In genomic region chr10:35636942-35637341, GRCh38 we compare ENCODE assay signal across 20 cellular contexts. TPM values are rescaled to one million over a fixed set of nuclear protein-coding genes. Genes with fewer than 3 reads are reported as not detected.
DNase-seq lines count a peak whose midpoint lies in the region; ATAC-seq and TF ChIP-seq lines count a peak whose summit lies in the region.
"Had no signal": no experiment of that assay in that cellular context is flagged by ENCODE, and none has a peak within 500 bp of the region (broad histone marks: within the 10 kb centered on the region; RNA-seq: fewer than 3 reads in every experiment).

No MANE protein-coding gene starts in this region.

- 0 out of 2 replicates have a peak, but pooled peaks cover 5% of the 10 kb centered on the region for H3F3A ChIP-seq in GM23338 (replicated peaks; ENCODE audit: low read depth)
- no peaks in the 10 kb centered on the region for H3F3A ChIP-seq in smooth muscle cell (ENCODE audit: low read depth)

- H3K9ac ChIP-seq in iPS-20b (ENCODE audit: low read depth, low read length) (peak overlapping the region; percentile 37; the same call in 1 of the 2 replicates), smooth muscle cell (ENCODE audit: low read depth) (no peak overlapping the region)

- H3K27ac ChIP-seq in GM23338 (ENCODE audit: low read depth) (no peak overlapping the region), iPS-20b (ENCODE audit: low read length) (no peak overlapping the region), smooth muscle cell (ENCODE audit: low read depth) (no peak overlapping the region), upper lobe of right lung (no peak overlapping the region)
- H3K27ac ChIP-seq: foreskin keratinocyte, suprapubic skin had no signal

- DNase-seq in GM23338 (ENCODE audit: low spot score) (no peak), WTC11 (ENCODE audit: low spot score) (no peak), smooth muscle cell (lab: John Stamatoyannopoulos, UW; ENCODE audit: unreplicated experiment) (no peak), DMS53 (lab: John Stamatoyannopoulos, UW) (no peak), upper lobe of right lung (no peak)
- DNase-seq: activated effector memory CD4-positive, alpha-beta T cell treated with Interleukin-2 at 50 U/mL for 16 hours; amniotic stem cell; foreskin keratinocyte; left ventricle myocardium superior; naive B cell; NCI-H1105 treated with DMSO at 0.1 percent for 48 hours; NCI-H2107; stimulated activated CD4-positive, alpha-beta T cell treated with anti-CD3 and anti-CD28 coated beads, Interleukin-2, amount 100 ng/mL, for 48 hours; T-helper 9 cell had no signal

- H3K27me3 Mint-ChIP-seq in GM23338 (ENCODE audit: insufficient read depth, low read depth, poor library complexity) (peaks cover 14% of the 10 kb centered on the region), WTC11 (ENCODE audit: low read depth) (peaks cover 21% of the 10 kb centered on the region)

- no peaks in the 10 kb centered on the region for H3K79me2 ChIP-seq in GM23338 (replicated peaks; ENCODE audit: insufficient read depth)
- peaks cover 12% of the 10 kb centered on the region for H3K79me2 ChIP-seq in smooth muscle cell (ENCODE audit: low read depth)

- peaks cover 25% of the 10 kb centered on the region for H3K4me1 ChIP-seq in GM23338 (ENCODE audit: insufficient read depth)
- peaks cover 29% of the 10 kb centered on the region; the same call in 1 of the 2 replicates for H3K4me1 ChIP-seq in iPS-20b (ENCODE audit: insufficient read depth, low read length)
- H3K4me1 ChIP-seq in smooth muscle cell (ENCODE audit: low read depth) = peaks cover 35% of the 10 kb centered on the region
- H3K4me1 ChIP-seq in upper lobe of right lung = peaks cover 4% of the 10 kb centered on the region

- H2AFZ ChIP-seq in GM23338 = no peak overlapping the region
- H2AFZ ChIP-seq in smooth muscle cell (ENCODE audit: low read depth) = no peak overlapping the region

- H4K20me1 ChIP-seq in GM23338 (replicated peaks; ENCODE audit: insufficient read depth) = no peaks in the 10 kb centered on the region
- H4K20me1 ChIP-seq in smooth muscle cell (ENCODE audit: low read depth) = peaks cover 25% of the 10 kb centered on the region

- intact Hi-C loops in upper lobe of right lung (cut with DNase I) = no loop called here

- no peaks in the 10 kb centered on the region for H3K9me2 ChIP-seq in GM23338 (ENCODE audit: insufficient read depth)

- H3K4me1 Mint-ChIP-seq in GM23338 = peaks cover 40% of the 10 kb centered on the region
- peaks cover 45% of the 10 kb centered on the region for H3K4me1 Mint-ChIP-seq in WTC11

- POLR2A ChIA-PET in WTC11 (lab: Charles Lee) = no interaction called here

- H3K4me2 ChIP-seq in GM23338 = peak overlapping the region; percentile 75
- peak overlapping the region; percentile 83 for H3K4me2 ChIP-seq in smooth muscle cell

- WGBS in smooth muscle cell (ENCODE audit: low lambda C conversion rate) = 32% methylated on average over 7 of the region's 7 CpGs

- no peak for ATAC-seq in GM23338
- no peak for ATAC-seq in WTC11
- no peak for ATAC-seq in GM18867 (IDR thresholded peaks at IDR 0.05; ENCODE audit: unreplicated experiment)
- ATAC-seq in upper lobe of right lung = no peak
- ATAC-seq: foreskin keratinocyte, left ventricle myocardium superior, Panc1, sciatic nerve had no signal

- peak overlapping the region; percentile 60 for H3K4me3 ChIP-seq in GM23338
- H3K4me3 ChIP-seq in iPS-20b (ENCODE audit: low read length) = peak overlapping the region; percentile 72
- peak overlapping the region; percentile 34 for H3K4me3 ChIP-seq in smooth muscle cell
- H3K4me3 ChIP-seq in upper lobe of right lung = no peak overlapping the region
- H3K4me3 ChIP-seq: HAP-1, suprapubic skin had no signal

- no peaks in the 10 kb centered on the region for H3K9me3 ChIP-seq in iPS-20b (ENCODE audit: insufficient read depth, low read depth, low read length)
- H3K9me3 ChIP-seq in smooth muscle cell (replicated peaks; ENCODE audit: low read depth) = no peaks in the 10 kb centered on the region
- H3K9me3 ChIP-seq in upper lobe of right lung = no peaks in the 10 kb centered on the region
- H3K9me3 ChIP-seq: HAP-1, suprapubic skin had no signal

- H3K36me3 Mint-ChIP-seq in GM23338 (ENCODE audit: low read depth) (peaks cover 3% of the 10 kb centered on the region; the same call in 2 of the 3 replicates), WTC11 (no peaks in the 10 kb centered on the region)
- H3K36me3 Mint-ChIP-seq: naive B cell had no signal

- TF ChIP-seq CTCF in GM23338 (conservative IDR thresholded peaks at IDR 0.05; ENCODE audit: low read depth in 2 of 2) = no peak
- no peak for TF ChIP-seq CTCF in WTC11 (IDR thresholded peaks at IDR 0.05)
- no peak for TF ChIP-seq CTCF in smooth muscle cell (IDR thresholded peaks at IDR 0.05; ENCODE audit: borderline replicate concordance, insufficient read depth, poor library complexity, severe bottlenecking)
- TF ChIP-seq CTCF in upper lobe of right lung (IDR thresholded peaks at IDR 0.05) = no peak

- H3K9me3 Mint-ChIP-seq in GM23338 = peaks cover 4% of the 10 kb centered on the region
- H3K9me3 Mint-ChIP-seq in WTC11 = no peaks in the 10 kb centered on the region

- CTCF ChIA-PET in WTC11 (lab: Charles Lee) = interaction anchor here (0.9 to 4.0 kb wide), 15 partner anchors 23 to 1244 kb away, joined by 3 to 50 read pairs (median 6); no protein-coding TSS in a partner anchor

- H3K4me3 Mint-ChIP-seq in GM23338 (peak overlapping the region; percentile 63), WTC11 (peak overlapping the region; percentile 65)

- H3K36me3 ChIP-seq in GM23338 (ENCODE audit: insufficient read depth) (no peaks in the 10 kb centered on the region), iPS-20b (ENCODE audit: insufficient read depth, low read depth, low read length) (no peaks in the 10 kb centered on the region), smooth muscle cell (ENCODE audit: low read depth) (no peaks in the 10 kb centered on the region), upper lobe of right lung (no peaks in the 10 kb centered on the region)
- H3K36me3 ChIP-seq: HAP-1, suprapubic skin had no signal

- H3K27ac Mint-ChIP-seq in GM23338 (no peak overlapping the region), WTC11 (no peak overlapping the region)
- H3K27ac Mint-ChIP-seq: naive B cell had no signal

- H3K27me3 ChIP-seq in GM23338 (ENCODE audit: insufficient read depth) (peaks cover 38% of the 10 kb centered on the region), iPS-20b (ENCODE audit: insufficient read depth, low read length) (peaks cover 22% of the 10 kb centered on the region), smooth muscle cell (ENCODE audit: low read depth) (no peaks in the 10 kb centered on the region), upper lobe of right lung (peaks cover 7% of the 10 kb centered on the region)

TF ChIP-seq in GM23338, 12 proteins besides CTCF, POLR2A, EP300 and RAD21 (continues in another document):
- no peak for TF ChIP-seq EZH2 (IDR thresholded peaks at IDR 0.05; ENCODE audit: low read depth, unreplicated experiment)

TF ChIP-seq in WTC11, 78 proteins besides CTCF, POLR2A, EP300 and RAD21 (continues in another document):
- TF ChIP-seq, protein P1, sequence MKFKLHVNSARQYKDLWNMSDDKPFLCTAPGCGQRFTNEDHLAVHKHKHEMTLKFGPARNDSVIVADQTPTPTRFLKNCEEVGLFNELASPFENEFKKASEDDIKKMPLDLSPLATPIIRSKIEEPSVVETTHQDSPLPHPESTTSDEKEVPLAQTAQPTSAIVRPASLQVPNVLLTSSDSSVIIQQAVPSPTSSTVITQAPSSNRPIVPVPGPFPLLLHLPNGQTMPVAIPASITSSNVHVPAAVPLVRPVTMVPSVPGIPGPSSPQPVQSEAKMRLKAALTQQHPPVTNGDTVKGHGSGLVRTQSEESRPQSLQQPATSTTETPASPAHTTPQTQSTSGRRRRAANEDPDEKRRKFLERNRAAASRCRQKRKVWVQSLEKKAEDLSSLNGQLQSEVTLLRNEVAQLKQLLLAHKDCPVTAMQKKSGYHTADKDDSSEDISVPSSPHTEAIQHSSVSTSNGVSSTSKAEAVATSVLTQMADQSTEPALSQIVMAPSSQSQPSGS (CRISPR knock-in tag; IDR thresholded peaks at IDR 0.05; ENCODE audit: borderline replicate concordance, low read depth) = no peak
- TF ChIP-seq JUN (CRISPR knock-in tag; IDR thresholded peaks at IDR 0.05) (no peak), FOXK1 (CRISPR knock-in tag; IDR thresholded peaks at IDR 0.05) (no peak), ZNF232 (CRISPR knock-in tag; IDR thresholded peaks at IDR 0.05) (no peak), MAX (CRISPR knock-in tag; IDR thresholded peaks at IDR 0.05) (no peak), ZMAT4 (CRISPR knock-in tag; IDR thresholded peaks at IDR 0.05) (no peak)
- TF ChIP-seq, protein P2, sequence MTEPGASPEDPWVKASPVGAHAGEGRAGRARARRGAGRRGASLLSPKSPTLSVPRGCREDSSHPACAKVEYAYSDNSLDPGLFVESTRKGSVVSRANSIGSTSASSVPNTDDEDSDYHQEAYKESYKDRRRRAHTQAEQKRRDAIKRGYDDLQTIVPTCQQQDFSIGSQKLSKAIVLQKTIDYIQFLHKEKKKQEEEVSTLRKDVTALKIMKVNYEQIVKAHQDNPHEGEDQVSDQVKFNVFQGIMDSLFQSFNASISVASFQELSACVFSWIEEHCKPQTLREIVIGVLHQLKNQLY (CRISPR knock-in tag; IDR thresholded peaks at IDR 0.05) = no peak

RNA-seq across cellular contexts. Expression of gene FZD8, which starts 5.2 kb away (rescaled TPM):
- total RNA-seq in GM23338 (2014; rRNA removed; shearing (Covaris generic)) = 7.9 and 8.7 TPM in 2 replicates
- polyA plus RNA-seq in GM23338 (2016; fragmentation: Nextera tagmentation; extraction: Ambion mirVana) (0.47 and 0.99 TPM in 2 replicates), smooth muscle cell (4.8 and 6.8 TPM in 2 replicates)
- total RNA-seq in WTC11 (2021) (9.9 to 13.7 TPM (median 10.1 TPM) in 3 replicates), smooth muscle cell (12.0 and 15.3 TPM in 2 replicates), upper lobe of right lung (20.4 TPM)

RNA-seq across cellular contexts. Expression of gene GJD4, which starts 31.8 kb away (rescaled TPM):
- total RNA-seq in GM23338 (2014; rRNA removed; shearing (Covaris generic)) = 0.35 TPM in 1 of 2 replicates, not detected in the other
- polyA plus RNA-seq in GM23338 (2016; fragmentation: Nextera tagmentation; extraction: Ambion mirVana) = not detected in 2 replicates
- not detected in 3 replicates for total RNA-seq in WTC11 (2021)
- not detected in 2 replicates for total RNA-seq in smooth muscle cell
- not detected in 2 replicates for polyA plus RNA-seq in smooth muscle cell
- not detected for total RNA-seq in upper lobe of right lung
- total RNA-seq: foreskin keratinocyte, left ventricle myocardium superior, sciatic nerve had no signal
- polyA plus RNA-seq: foreskin keratinocyte had no signal
